In genomic region chr12:45216297-45216982, GRCh38 we compare ENCODE assay signal across 8 cellular contexts. TPM values are rescaled to one million over a fixed set of nuclear protein-coding genes. Genes with fewer than 3 reads are reported as not detected.
DNase-seq lines count a peak whose midpoint lies in the region; ATAC-seq and TF ChIP-seq lines count a peak whose summit lies in the region.

No MANE protein-coding gene starts in this region.

- DNase-seq in GM10248 (ENCODE audit: extremely low spot score) (peak; percentile 62), ecto neural progenitor cell (ENCODE audit: low spot score) (peak; percentile 86), lung microvascular endothelial cell (ENCODE audit: low read depth in 2 of 2) (peak; percentile 63 to 75), GM19240 (ENCODE audit: insufficient read length, low spot score) (no peak)
- DNase-seq in activated CD4-positive, alpha-beta T cell treated with anti-CD3 and anti-CD28 coated beads for 48 hours = peak; percentile 55
- peak; percentile 10 for DNase-seq in stimulated activated CD8-positive, alpha-beta memory T cell treated with anti-CD3 and anti-CD28 coated beads, Interleukin-15, amount 100 ng/mL, for 1 hour (ENCODE audit: low read depth)

- POLR2A ChIA-PET in GM10248 (lab: Yijun Ruan, JAX) = no interaction called here

- TF ChIP-seq CTCF in GM10248 (IDR thresholded peaks at IDR 0.05; ENCODE audit: control extremely low read depth, extremely low read depth, low read depth, missing control alignments) = peak; percentile 44
- peak; percentile 45; the same call in 1 of the 2 replicates for TF ChIP-seq CTCF in LNCAP (IDR thresholded peaks at IDR 0.05)

- CTCF ChIA-PET in GM10248 (lab: Yijun Ruan, JAX) = interaction anchor here (0.8 to 2.5 kb wide), 10 partner anchors 10 to 50 kb away, joined by 3 to 12 read pairs (median 4); no protein-coding TSS in a partner anchor

- ATAC-seq in GM21825 (IDR thresholded peaks at IDR 0.05; ENCODE audit: unreplicated experiment) = peak; percentile 34

RNA-seq across cellular contexts. Expression of gene ANO6, which starts 0.5 kb away (rescaled TPM):
- 48.6 and 62.3 TPM in 2 replicates for total RNA-seq in lung microvascular endothelial cell
